In genomic region chr3:45608885-45609284, GRCh38 we compare ENCODE assay signal across 14 cellular contexts. TPM values are rescaled to one million over a fixed set of nuclear protein-coding genes. Genes with fewer than 3 reads are reported as not detected.
DNase-seq lines count a peak whose midpoint lies in the region; ATAC-seq and TF ChIP-seq lines count a peak whose summit lies in the region.
"Had no signal": no experiment of that assay in that cellular context is flagged by ENCODE, and none has a peak within 500 bp of the region (broad histone marks: within the 10 kb centered on the region; RNA-seq: fewer than 3 reads in every experiment).

No MANE protein-coding gene starts in this region.

- no peak overlapping the region for H3K27ac ChIP-seq in vagina

- H3K4me1 Mint-ChIP-seq in brain (peaks cover 99% of the 10 kb centered on the region), naive B cell (peaks cover 75 to 98% (median 84%) of the 10 kb centered on the region in 3 donors), T-cell (peaks cover 38 to 63% (median 62%) of the 10 kb centered on the region in 3 donors)

- H3K36me3 Mint-ChIP-seq in brain (peaks cover 17% of the 10 kb centered on the region), naive B cell (peaks cover 9 to 13% of the 10 kb centered on the region in 2 donors), T-cell (peaks cover 37% of the 10 kb centered on the region)

- ATAC-seq in naive B cell (ENCODE audit: low read depth in 2 of 2) (no peak), T-cell (replicated peaks in 1 of 4) (no peak)

- no peaks in the 10 kb centered on the region for H3K36me3 ChIP-seq in vagina

- H3K9me3 Mint-ChIP-seq in brain (no peaks in the 10 kb centered on the region), naive B cell (no peaks in the 10 kb centered on the region), T-cell (no peaks in the 10 kb centered on the region)
- H3K9me3 Mint-ChIP-seq: activated CD4-positive, alpha-beta memory T cell treated with anti-CD3 and anti-CD28 coated beads, Interleukin-2, amount 10 ng/mL, durations not matched to agents 7 days and 5 days; T-helper 1 cell treated with Interleukin-12 subunit alpha and Interleukin-12 subunit beta and Interleukin-4 antibody, amounts not matched to agents 30 μg/mL and 1 μg/mL, for 36 hours had no signal

- no peak for TF ChIP-seq POLR2A in vagina (IDR thresholded peaks at IDR 0.05)

- H3K27ac Mint-ChIP-seq in brain (peak overlapping the region in 3 of 5 experiments; percentile 13 to 91 (median 56)), naive B cell (peak overlapping the region in 4 of 6 donors; percentile 44 to 87 (median 78)), T-cell (no peak overlapping the region)
- H3K27ac Mint-ChIP-seq: activated CD4-positive, alpha-beta memory T cell treated with anti-CD3 and anti-CD28 coated beads, Interleukin-2, amount 10 ng/mL, durations not matched to agents 7 days and 5 days; T-helper 1 cell treated with Interleukin-12 subunit alpha and Interleukin-12 subunit beta and Interleukin-4 antibody, amounts not matched to agents 30 μg/mL and 1 μg/mL, for 36 hours had no signal

- no peaks in the 10 kb centered on the region for H3K9me3 ChIP-seq in vagina
- H3K9me3 ChIP-seq: right lobe of liver had no signal

- no peak overlapping the region for H3K4me3 ChIP-seq in vagina
- H3K4me3 ChIP-seq: right lobe of liver had no signal

- H3K27me3 Mint-ChIP-seq in brain = no peaks in the 10 kb centered on the region
- no peaks in the 10 kb centered on the region for H3K27me3 Mint-ChIP-seq in naive B cell
- H3K27me3 Mint-ChIP-seq in T-cell = no peaks in the 10 kb centered on the region
- H3K27me3 Mint-ChIP-seq: activated CD4-positive, alpha-beta memory T cell treated with anti-CD3 and anti-CD28 coated beads, Interleukin-2, amount 10 ng/mL, durations not matched to agents 7 days and 5 days had no signal

- H3K4me1 ChIP-seq in vagina = peaks cover 73% of the 10 kb centered on the region

- DNase-seq in AG08395 (ENCODE audit: low spot score) (peak; percentile 32), HS-5 (ENCODE audit: low read depth) (peak; percentile 39), naive B cell (no peak), NCI-H774 (lab: John Stamatoyannopoulos, UW) (no peak), vagina (ENCODE audit: extremely low spot score in 2 of 2) (no peak), GM19238 (ENCODE audit: insufficient read length, low spot score) (no peak), T-cell (no peak)
- DNase-seq: activated CD4-positive, alpha-beta memory T cell treated with anti-CD3 and anti-CD28 coated beads, Interleukin-2, amount 10 ng/mL, durations not matched to agents 7 days and 5 days; activated naive CD4-positive, alpha-beta T cell treated with anti-CD3 and anti-CD28 coated beads, Interleukin-2, amount 50 U/mL, for 16 hours; effector CD4-positive, alpha-beta T cell; NCI-H187; right lobe of liver had no signal

- TF ChIP-seq CTCF in brain (conservative IDR thresholded peaks at IDR 0.05) (no peak), vagina (IDR thresholded peaks at IDR 0.05) (no peak)

- no peaks in the 10 kb centered on the region for H3K27me3 ChIP-seq in vagina
- H3K27me3 ChIP-seq: right lobe of liver had no signal

- CTCF ChIA-PET in T-cell (lab: Charles Lee) = no interaction called here

- POLR2A ChIA-PET in T-cell (lab: Charles Lee) = no interaction called here

- H3K4me3 Mint-ChIP-seq in brain (peak overlapping the region in 1 of 5 experiments; percentile 31), naive B cell (peak overlapping the region in 2 of 8 donors; percentile 16 to 47), T-cell (no peak overlapping the region)
- H3K4me3 Mint-ChIP-seq: activated CD4-positive, alpha-beta memory T cell treated with anti-CD3 and anti-CD28 coated beads, Interleukin-2, amount 10 ng/mL, durations not matched to agents 7 days and 5 days; T-helper 1 cell treated with Interleukin-12 subunit alpha and Interleukin-12 subunit beta and Interleukin-4 antibody, amounts not matched to agents 30 μg/mL and 1 μg/mL, for 36 hours had no signal

- intact Hi-C loops in vagina (cut with DNase I) = no loop called here

RNA-seq across cellular contexts. Expression of gene LIMD1, which starts 14.3 kb away (rescaled TPM):
- 1.3 TPM for polyA plus RNA-seq in brain (ENCODE audit: insufficient read depth, low read depth, low replicate concordance)
- polyA plus RNA-seq in naive B cell (ENCODE audit: low read depth in 6 of 6) = 10 to 100 TPM in 5 of 6 donors, 1 to 10 TPM in 1; 7.4 to 32.0 (median 23.8) TPM
- total RNA-seq in vagina = 16.2 TPM
- total RNA-seq in T-cell = 10 to 100 TPM; 21.1 to 40.2 (median 31.3) TPM

Comparison
In these comparisons a context has a peak if more than half of its experiments do, and no peak if none do; other contexts are left out.
1. DNase-seq: peak in AG08395 (single experiment) and HS-5 (single experiment); none in naive B cell (single experiment), NCI-H774 (single experiment), vagina (0 of 2), GM19238 (single experiment) and T-cell (0 of 34).
2. H3K27ac Mint-ChIP-seq: peak in brain (3 of 5) and naive B cell (4 of 6); none in T-cell (0 of 2).